ENCODE assay signal across 22 cellular contexts in genomic region chr10:124174071-124174566, GRCh38.
"Had no signal": no experiment of that assay in that cellular context is flagged by ENCODE, and none has a peak within 500 bp of the region (broad histone marks: within the 10 kb centered on the region; RNA-seq: fewer than 3 reads in every experiment).

No MANE protein-coding gene starts in this region.

- H2AFZ ChIP-seq: hepatocyte had no signal

- H3K27ac ChIP-seq: brain microvascular endothelial cell, esophagus squamous epithelium, hepatocyte, prostate gland, suprapubic skin, transverse colon, vagina, WERI-Rb-1 had no signal

- H3K27ac Mint-ChIP-seq: stimulated activated naive CD8-positive, alpha-beta T cell treated with anti-CD3 and anti-CD28 coated beads, Interleukin-15, Interleukin-2, amounts not matched to agents 100 ng/mL and 50 ng/mL, for 24 hours had no signal

- H3K4me1 ChIP-seq: esophagus squamous epithelium, prostate gland, suprapubic skin, transverse colon, vagina had no signal

- H3K4me3 Mint-ChIP-seq: nephron progenitor cell; stimulated activated naive CD8-positive, alpha-beta T cell treated with anti-CD3 and anti-CD28 coated beads, Interleukin-15, Interleukin-2, amounts not matched to agents 100 ng/mL and 50 ng/mL, for 24 hours had no signal

- H3K27me3 ChIP-seq: brain microvascular endothelial cell, esophagus squamous epithelium, hepatocyte, suprapubic skin, transverse colon, vagina had no signal

- H3K9me3 ChIP-seq: esophagus squamous epithelium, prostate gland, suprapubic skin, transverse colon, vagina had no signal

- ATAC-seq: left lobe of liver, right cardiac atrium had no signal

- H3K4me3 ChIP-seq: esophagus squamous epithelium, hepatocyte, prostate gland, suprapubic skin, transverse colon, vagina had no signal

- H3K79me2 ChIP-seq: hepatocyte had no signal

- H3K36me3 ChIP-seq: brain microvascular endothelial cell, esophagus squamous epithelium, prostate gland, suprapubic skin, transverse colon, vagina, WERI-Rb-1 had no signal

- DNase-seq: activated CD4-positive, alpha-beta T cell treated with anti-CD3 and anti-CD28 coated beads, Interleukin-2, amount 50 U/mL, for 48 hours; activated effector memory CD4-positive, alpha-beta T cell treated with anti-CD3 and anti-CD28 coated beads, Interleukin-2, amount 50 U/mL, for 16 hours; activated naive CD4-positive, alpha-beta T cell treated with anti-CD3 and anti-CD28 coated beads, Interleukin-2, amount 50 U/mL, for 16 hours; activated T-cell treated with anti-CD3 and anti-CD28 coated beads, Interleukin-2, amount 50 U/mL, for 48 hours; aorta; brain microvascular endothelial cell; central memory CD4-positive, alpha-beta T cell; cortex of kidney; effector CD4-positive, alpha-beta T cell; esophagus squamous epithelium; mammary epithelial cell; nephron progenitor cell; right cardiac atrium; stimulated activated CD4-positive, alpha-beta T cell treated with anti-CD3 and anti-CD28 coated beads, Interleukin-2, amount 100 ng/mL, for 24 hours; transverse colon; WERI-Rb-1 had no signal

- H3K9me3 Mint-ChIP-seq: stimulated activated naive CD8-positive, alpha-beta T cell treated with anti-CD3 and anti-CD28 coated beads, Interleukin-15, Interleukin-2, amounts not matched to agents 100 ng/mL and 50 ng/mL, for 24 hours had no signal

- H3K4me2 ChIP-seq: hepatocyte had no signal
